In the genomic region with DNA sequence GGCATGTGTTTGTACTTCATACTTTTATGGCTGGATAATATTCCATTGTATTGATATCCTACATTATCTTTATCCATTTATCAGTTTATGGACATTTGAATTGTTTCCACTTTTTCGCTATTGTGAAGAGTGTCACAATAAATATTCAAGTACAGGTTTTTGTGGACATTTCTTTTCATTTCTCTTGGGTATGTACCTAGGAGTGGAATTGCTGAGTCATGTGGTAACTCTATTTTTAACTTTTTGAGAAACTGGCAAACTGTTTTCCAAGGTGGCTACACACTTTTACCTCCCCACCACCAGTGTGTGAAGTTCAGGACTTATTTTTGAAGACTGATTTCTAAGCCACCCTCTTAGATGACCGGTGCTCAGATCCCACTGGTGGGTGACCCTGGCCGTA, we compare ENCODE assay signal across 2 cellular contexts.
TF ChIP-seq lines count a peak whose summit lies in the region.

No MANE protein-coding gene starts in this region.

TF ChIP-seq in A549, 52 proteins besides CTCF, POLR2A, EP300 and RAD21:
- TF ChIP-seq MAFK (IDR thresholded peaks at IDR 0.05; ENCODE audit: partially characterized antibody): peak; percentile 31
- TF ChIP-seq POLR2AphosphoS2 (conservative IDR thresholded peaks at IDR 0.05; ENCODE audit: low read length): no peak
TF ChIP-seq in A549: peak in this region for 1.

TF ChIP-seq in IMR-90, 13 proteins besides CTCF, POLR2A, EP300 and RAD21:
- no peak for TF ChIP-seq MXI1 (IDR thresholded peaks at IDR 0.05; ENCODE audit: borderline replicate concordance, low read depth, low read length)
- TF ChIP-seq CHD1 (IDR thresholded peaks at IDR 0.05; ENCODE audit: low read depth, low read length): no peak
- no peak for TF ChIP-seq CEBPB (IDR thresholded peaks at IDR 0.05; ENCODE audit: low read depth, low read length)
- TF ChIP-seq RFX5 (IDR thresholded peaks at IDR 0.05; ENCODE audit: low read depth, low read length): no peak
- TF ChIP-seq, protein P1, sequence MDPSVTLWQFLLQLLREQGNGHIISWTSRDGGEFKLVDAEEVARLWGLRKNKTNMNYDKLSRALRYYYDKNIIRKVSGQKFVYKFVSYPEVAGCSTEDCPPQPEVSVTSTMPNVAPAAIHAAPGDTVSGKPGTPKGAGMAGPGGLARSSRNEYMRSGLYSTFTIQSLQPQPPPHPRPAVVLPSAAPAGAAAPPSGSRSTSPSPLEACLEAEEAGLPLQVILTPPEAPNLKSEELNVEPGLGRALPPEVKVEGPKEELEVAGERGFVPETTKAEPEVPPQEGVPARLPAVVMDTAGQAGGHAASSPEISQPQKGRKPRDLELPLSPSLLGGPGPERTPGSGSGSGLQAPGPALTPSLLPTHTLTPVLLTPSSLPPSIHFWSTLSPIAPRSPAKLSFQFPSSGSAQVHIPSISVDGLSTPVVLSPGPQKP (IDR thresholded peaks at IDR 0.05; ENCODE audit: borderline replicate concordance, low read depth, low read length): no peak
- no peak for TF ChIP-seq MAZ (IDR thresholded peaks at IDR 0.05; ENCODE audit: borderline replicate concordance, low read depth, low read length)
- no peak for TF ChIP-seq RCOR1 (IDR thresholded peaks at IDR 0.05; ENCODE audit: insufficient replicate concordance, low read length)
- 0 out of 2 replicates have a peak, but pooled peaks have one; percentile 12 for TF ChIP-seq MAFK (IDR thresholded peaks at IDR 0.05; ENCODE audit: low read depth, low read length)
- no peak for TF ChIP-seq SMC3 (IDR thresholded peaks at IDR 0.05; ENCODE audit: low read depth, low read length)
- TF ChIP-seq FOS (IDR thresholded peaks at IDR 0.05; ENCODE audit: low read depth, low read length): no peak
- TF ChIP-seq NFE2L2 (IDR thresholded peaks at IDR 0.05; ENCODE audit: low read depth, low read length): peak; percentile 70
- TF ChIP-seq, protein P2, sequence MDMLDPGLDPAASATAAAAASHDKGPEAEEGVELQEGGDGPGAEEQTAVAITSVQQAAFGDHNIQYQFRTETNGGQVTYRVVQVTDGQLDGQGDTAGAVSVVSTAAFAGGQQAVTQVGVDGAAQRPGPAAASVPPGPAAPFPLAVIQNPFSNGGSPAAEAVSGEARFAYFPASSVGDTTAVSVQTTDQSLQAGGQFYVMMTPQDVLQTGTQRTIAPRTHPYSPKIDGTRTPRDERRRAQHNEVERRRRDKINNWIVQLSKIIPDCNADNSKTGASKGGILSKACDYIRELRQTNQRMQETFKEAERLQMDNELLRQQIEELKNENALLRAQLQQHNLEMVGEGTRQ (IDR thresholded peaks at IDR 0.05; ENCODE audit: low read depth, low read length): no peak
- no peak for TF ChIP-seq BHLHE40 (IDR thresholded peaks at IDR 0.05; ENCODE audit: low read depth, low read length)
TF ChIP-seq in IMR-90: peak in this region for 2.
